In the genomic region with DNA sequence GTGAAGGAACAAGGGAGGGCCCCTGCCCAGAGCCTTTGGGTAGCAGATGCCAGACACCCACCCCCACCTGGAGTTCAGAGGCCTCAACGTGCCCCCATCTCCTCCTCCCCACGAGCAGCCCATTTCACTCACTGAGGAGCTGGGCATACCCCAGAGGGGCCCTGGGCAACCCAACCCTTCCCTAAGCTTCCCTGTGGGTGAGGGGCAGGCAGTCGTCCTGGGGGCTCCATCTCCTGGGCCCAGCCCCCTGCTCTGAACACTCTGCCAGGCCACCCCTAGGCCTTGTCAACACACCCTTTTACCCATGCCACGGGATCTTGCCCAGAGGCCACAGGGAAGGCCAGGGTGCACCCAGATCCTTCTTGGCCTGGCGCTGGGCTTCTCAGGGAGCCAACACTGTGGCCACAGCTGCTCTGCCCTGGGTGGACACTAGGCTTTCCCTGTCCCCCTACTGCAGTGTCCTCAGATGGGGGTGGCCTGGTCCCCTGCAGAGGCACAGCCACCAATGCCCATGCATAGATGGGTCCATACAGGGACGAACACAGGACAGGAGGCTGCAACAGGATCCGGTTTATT, we compare ENCODE assay signal across 1 cellular context.
TF ChIP-seq lines count a peak whose summit lies in the region.

No MANE protein-coding gene starts in this region.

TF ChIP-seq in HepG2, 621 proteins besides CTCF, POLR2A, EP300 and RAD21 (continues in another document):
- TF ChIP-seq GATA4 (IDR thresholded peaks at IDR 0.05; ENCODE audit: borderline replicate concordance, low read depth) (no peak), SSRP1 (CRISPR knock-in tag; IDR thresholded peaks at IDR 0.05) (0 out of 2 replicates have a peak, but pooled peaks have one; percentile 17), AGO2 (optimal IDR thresholded peaks at IDR 0.05; ENCODE audit: low read depth, low read length) (peak; percentile 93), HNRNPL (IDR thresholded peaks at IDR 0.05; ENCODE audit: low read depth, low read length) (0 out of 2 replicates have a peak, but pooled peaks have one; percentile 40), SRY (CRISPR knock-in tag; IDR thresholded peaks at IDR 0.05) (no peak), ZNF547 (CRISPR knock-in tag; IDR thresholded peaks at IDR 0.05) (0 out of 2 replicates have a peak, but pooled peaks have one; percentile 26), KLF11 (CRISPR knock-in tag; IDR thresholded peaks at IDR 0.05) (no peak), MYC (CRISPR knock-in tag; IDR thresholded peaks at IDR 0.05; ENCODE audit: borderline replicate concordance) (peak; percentile 9; the same call in 1 of the 2 replicates), ZNF33A (CRISPR knock-in tag; IDR thresholded peaks at IDR 0.05; ENCODE audit: borderline replicate concordance) (no peak), E2F5 (CRISPR knock-in tag; conservative IDR thresholded peaks at IDR 0.05) (no peak), ZNF7 (CRISPR knock-in tag; IDR thresholded peaks at IDR 0.05) (no peak), CBX1 (IDR thresholded peaks at IDR 0.05; ENCODE audit: low read depth) (no peak), TCF7L2 (IDR thresholded peaks at IDR 0.05; ENCODE audit: low read depth, low read length) (no peak), ZBTB3 (CRISPR knock-in tag; IDR thresholded peaks at IDR 0.05; ENCODE audit: borderline replicate concordance, low read depth) (no peak), TBL1XR1 (IDR thresholded peaks at IDR 0.05; ENCODE audit: borderline replicate concordance, low read length, partially characterized antibody) (no peak), CENPT (CRISPR knock-in tag; IDR thresholded peaks at IDR 0.05; ENCODE audit: low read depth) (no peak), TAF15 (IDR thresholded peaks at IDR 0.05; ENCODE audit: low read depth, low read length, poor library complexity, severe bottlenecking) (peak; percentile 74), SCMH1 (CRISPR knock-in tag; IDR thresholded peaks at IDR 0.05; ENCODE audit: borderline replicate concordance) (no peak)
- TF ChIP-seq, protein P1, sequence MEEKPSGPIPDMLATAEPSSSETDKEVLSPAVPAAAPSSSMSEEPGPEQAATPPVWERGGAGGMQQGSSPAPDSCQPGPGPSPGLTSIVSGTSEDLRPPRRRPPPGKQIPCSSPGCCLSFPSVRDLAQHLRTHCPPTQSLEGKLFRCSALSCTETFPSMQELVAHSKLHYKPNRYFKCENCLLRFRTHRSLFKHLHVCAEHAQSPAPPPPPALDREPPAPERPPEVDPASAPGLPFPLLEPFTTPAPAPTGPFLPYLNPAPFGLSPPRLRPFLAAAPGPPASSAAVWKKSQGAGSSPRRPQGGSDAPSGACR (CRISPR knock-in tag; IDR thresholded peaks at IDR 0.05), result no peak
- TF ChIP-seq, protein P2, sequence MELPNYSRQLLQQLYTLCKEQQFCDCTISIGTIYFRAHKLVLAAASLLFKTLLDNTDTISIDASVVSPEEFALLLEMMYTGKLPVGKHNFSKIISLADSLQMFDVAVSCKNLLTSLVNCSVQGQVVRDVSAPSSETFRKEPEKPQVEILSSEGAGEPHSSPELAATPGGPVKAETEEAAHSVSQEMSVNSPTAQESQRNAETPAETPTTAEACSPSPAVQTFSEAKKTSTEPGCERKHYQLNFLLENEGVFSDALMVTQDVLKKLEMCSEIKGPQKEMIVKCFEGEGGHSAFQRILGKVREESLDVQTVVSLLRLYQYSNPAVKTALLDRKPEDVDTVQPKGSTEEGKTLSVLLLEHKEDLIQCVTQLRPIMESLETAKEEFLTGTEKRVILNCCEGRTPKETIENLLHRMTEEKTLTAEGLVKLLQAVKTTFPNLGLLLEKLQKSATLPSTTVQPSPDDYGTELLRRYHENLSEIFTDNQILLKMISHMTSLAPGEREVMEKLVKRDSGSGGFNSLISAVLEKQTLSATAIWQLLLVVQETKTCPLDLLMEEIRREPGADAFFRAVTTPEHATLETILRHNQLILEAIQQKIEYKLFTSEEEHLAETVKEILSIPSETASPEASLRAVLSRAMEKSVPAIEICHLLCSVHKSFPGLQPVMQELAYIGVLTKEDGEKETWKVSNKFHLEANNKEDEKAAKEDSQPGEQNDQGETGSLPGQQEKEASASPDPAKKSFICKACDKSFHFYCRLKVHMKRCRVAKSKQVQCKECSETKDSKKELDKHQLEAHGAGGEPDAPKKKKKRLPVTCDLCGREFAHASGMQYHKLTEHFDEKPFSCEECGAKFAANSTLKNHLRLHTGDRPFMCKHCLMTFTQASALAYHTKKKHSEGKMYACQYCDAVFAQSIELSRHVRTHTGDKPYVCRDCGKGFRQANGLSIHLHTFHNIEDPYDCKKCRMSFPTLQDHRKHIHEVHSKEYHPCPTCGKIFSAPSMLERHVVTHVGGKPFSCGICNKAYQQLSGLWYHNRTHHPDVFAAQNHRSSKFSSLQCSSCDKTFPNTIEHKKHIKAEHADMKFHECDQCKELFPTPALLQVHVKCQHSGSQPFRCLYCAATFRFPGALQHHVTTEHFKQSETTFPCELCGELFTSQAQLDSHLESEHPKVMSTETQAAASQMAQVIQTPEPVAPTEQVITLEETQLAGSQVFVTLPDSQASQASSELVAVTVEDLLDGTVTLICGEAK (IDR thresholded peaks at IDR 0.05), result no peak
- TF ChIP-seq, protein P2 (CRISPR knock-in tag; IDR thresholded peaks at IDR 0.05), result no peak
- TF ChIP-seq, protein P3, sequence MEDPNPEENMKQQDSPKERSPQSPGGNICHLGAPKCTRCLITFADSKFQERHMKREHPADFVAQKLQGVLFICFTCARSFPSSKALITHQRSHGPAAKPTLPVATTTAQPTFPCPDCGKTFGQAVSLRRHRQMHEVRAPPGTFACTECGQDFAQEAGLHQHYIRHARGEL (CRISPR knock-in tag; IDR thresholded peaks at IDR 0.05), result no peak
- TF ChIP-seq, protein P4, sequence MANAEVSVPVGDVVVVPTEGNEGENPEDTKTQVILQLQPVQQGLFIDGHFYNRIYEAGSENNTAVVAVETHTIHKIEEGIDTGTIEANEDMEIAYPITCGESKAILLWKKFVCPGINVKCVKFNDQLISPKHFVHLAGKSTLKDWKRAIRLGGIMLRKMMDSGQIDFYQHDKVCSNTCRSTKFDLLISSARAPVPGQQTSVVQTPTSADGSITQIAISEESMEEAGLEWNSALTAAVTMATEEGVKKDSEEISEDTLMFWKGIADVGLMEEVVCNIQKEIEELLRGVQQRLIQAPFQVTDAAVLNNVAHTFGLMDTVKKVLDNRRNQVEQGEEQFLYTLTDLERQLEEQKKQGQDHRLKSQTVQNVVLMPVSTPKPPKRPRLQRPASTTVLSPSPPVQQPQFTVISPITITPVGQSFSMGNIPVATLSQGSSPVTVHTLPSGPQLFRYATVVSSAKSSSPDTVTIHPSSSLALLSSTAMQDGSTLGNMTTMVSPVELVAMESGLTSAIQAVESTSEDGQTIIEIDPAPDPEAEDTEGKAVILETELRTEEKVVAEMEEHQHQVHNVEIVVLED (CRISPR knock-in tag; IDR thresholded peaks at IDR 0.05; ENCODE audit: borderline replicate concordance), result no peak
- TF ChIP-seq, protein P5, sequence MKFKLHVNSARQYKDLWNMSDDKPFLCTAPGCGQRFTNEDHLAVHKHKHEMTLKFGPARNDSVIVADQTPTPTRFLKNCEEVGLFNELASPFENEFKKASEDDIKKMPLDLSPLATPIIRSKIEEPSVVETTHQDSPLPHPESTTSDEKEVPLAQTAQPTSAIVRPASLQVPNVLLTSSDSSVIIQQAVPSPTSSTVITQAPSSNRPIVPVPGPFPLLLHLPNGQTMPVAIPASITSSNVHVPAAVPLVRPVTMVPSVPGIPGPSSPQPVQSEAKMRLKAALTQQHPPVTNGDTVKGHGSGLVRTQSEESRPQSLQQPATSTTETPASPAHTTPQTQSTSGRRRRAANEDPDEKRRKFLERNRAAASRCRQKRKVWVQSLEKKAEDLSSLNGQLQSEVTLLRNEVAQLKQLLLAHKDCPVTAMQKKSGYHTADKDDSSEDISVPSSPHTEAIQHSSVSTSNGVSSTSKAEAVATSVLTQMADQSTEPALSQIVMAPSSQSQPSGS (CRISPR knock-in tag; IDR thresholded peaks at IDR 0.05), result no peak
- TF ChIP-seq, protein P6, sequence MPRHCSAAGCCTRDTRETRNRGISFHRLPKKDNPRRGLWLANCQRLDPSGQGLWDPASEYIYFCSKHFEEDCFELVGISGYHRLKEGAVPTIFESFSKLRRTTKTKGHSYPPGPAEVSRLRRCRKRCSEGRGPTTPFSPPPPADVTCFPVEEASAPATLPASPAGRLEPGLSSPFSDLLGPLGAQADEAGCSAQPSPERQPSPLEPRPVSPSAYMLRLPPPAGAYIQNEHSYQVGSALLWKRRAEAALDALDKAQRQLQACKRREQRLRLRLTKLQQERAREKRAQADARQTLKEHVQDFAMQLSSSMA (CRISPR knock-in tag; IDR thresholded peaks at IDR 0.05), result no peak
- TF ChIP-seq, protein P7, sequence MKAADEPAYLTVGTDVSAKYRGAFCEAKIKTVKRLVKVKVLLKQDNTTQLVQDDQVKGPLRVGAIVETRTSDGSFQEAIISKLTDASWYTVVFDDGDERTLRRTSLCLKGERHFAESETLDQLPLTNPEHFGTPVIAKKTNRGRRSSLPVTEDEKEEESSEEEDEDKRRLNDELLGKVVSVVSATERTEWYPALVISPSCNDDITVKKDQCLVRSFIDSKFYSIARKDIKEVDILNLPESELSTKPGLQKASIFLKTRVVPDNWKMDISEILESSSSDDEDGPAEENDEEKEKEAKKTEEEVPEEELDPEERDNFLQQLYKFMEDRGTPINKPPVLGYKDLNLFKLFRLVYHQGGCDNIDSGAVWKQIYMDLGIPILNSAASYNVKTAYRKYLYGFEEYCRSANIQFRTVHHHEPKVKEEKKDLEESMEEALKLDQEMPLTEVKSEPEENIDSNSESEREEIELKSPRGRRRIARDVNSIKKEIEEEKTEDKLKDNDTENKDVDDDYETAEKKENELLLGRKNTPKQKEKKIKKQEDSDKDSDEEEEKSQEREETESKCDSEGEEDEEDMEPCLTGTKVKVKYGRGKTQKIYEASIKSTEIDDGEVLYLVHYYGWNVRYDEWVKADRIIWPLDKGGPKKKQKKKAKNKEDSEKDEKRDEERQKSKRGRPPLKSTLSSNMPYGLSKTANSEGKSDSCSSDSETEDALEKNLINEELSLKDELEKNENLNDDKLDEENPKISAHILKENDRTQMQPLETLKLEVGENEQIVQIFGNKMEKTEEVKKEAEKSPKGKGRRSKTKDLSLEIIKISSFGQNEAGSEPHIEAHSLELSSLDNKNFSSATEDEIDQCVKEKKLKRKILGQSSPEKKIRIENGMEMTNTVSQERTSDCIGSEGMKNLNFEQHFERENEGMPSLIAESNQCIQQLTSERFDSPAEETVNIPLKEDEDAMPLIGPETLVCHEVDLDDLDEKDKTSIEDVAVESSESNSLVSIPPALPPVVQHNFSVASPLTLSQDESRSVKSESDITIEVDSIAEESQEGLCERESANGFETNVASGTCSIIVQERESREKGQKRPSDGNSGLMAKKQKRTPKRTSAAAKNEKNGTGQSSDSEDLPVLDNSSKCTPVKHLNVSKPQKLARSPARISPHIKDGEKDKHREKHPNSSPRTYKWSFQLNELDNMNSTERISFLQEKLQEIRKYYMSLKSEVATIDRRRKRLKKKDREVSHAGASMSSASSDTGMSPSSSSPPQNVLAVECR (CRISPR knock-in tag; IDR thresholded peaks at IDR 0.05; ENCODE audit: borderline replicate concordance), result no peak
- TF ChIP-seq, protein P8, sequence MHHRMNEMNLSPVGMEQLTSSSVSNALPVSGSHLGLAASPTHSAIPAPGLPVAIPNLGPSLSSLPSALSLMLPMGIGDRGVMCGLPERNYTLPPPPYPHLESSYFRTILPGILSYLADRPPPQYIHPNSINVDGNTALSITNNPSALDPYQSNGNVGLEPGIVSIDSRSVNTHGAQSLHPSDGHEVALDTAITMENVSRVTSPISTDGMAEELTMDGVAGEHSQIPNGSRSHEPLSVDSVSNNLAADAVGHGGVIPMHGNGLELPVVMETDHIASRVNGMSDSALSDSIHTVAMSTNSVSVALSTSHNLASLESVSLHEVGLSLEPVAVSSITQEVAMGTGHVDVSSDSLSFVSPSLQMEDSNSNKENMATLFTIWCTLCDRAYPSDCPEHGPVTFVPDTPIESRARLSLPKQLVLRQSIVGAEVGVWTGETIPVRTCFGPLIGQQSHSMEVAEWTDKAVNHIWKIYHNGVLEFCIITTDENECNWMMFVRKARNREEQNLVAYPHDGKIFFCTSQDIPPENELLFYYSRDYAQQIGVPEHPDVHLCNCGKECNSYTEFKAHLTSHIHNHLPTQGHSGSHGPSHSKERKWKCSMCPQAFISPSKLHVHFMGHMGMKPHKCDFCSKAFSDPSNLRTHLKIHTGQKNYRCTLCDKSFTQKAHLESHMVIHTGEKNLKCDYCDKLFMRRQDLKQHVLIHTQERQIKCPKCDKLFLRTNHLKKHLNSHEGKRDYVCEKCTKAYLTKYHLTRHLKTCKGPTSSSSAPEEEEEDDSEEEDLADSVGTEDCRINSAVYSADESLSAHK (CRISPR knock-in tag; IDR thresholded peaks at IDR 0.05; ENCODE audit: borderline replicate concordance), result no peak
